24 cellular contexts compared by ENCODE assay signal in the genomic region with DNA sequence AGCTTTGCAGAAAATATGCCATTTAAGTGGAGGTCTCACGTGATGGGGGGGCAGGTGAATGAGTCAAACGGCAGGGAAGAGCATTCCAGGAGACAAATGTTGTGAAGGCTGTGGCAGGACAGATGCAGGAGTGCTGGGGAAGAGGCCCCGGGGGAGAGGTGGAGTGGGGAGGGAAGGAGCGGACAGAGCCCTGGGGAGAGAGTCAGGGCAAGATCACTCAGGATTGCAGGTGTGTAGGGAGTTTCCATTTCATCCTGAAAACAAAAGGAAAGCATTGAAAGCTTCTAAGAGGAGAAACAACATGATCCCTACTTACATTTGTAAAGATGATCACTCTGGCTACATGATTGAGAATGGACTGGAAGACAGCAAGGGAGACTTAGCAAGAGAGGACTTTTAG.
"Had no signal": no experiment of that assay in that cellular context is flagged by ENCODE, and none has a peak within 500 bp of the region (broad histone marks: within the 10 kb centered on the region; RNA-seq: fewer than 3 reads in every experiment).

No MANE protein-coding gene starts in this region.

- H3K4me3 ChIP-seq: body of pancreas, cardiac muscle cell, pancreas, psoas muscle, right atrium auricular region, spleen, thoracic aorta, vagina had no signal

- H3K4me1 ChIP-seq: body of pancreas, pancreas, psoas muscle, spleen had no signal

- ATAC-seq: activated CD8-positive, alpha-beta memory T cell treated with anti-CD3 and anti-CD28 coated beads, Interleukin-2, amount 10 ng/mL, durations not matched to agents 7 days and 5 days; activated CD8-positive, alpha-beta T cell treated with anti-CD3 and anti-CD28 coated beads for 36 hours; body of pancreas; left cardiac atrium; pancreas; psoas muscle had no signal

- H3K36me3 ChIP-seq: cardiac muscle cell, pancreas, right atrium auricular region, spleen, thoracic aorta, vagina had no signal

- H3K27me3 ChIP-seq: body of pancreas, cardiac muscle cell, pancreas, right atrium auricular region, spleen, vagina had no signal

- DNase-seq: activated CD4-positive, alpha-beta T cell treated with anti-CD3 and anti-CD28 coated beads for 4 hours; activated CD4-positive, CD25-positive, alpha-beta regulatory T cell; activated CD8-positive, alpha-beta memory T cell treated with anti-CD3 and anti-CD28 coated beads, Interleukin-2, amount 10 ng/mL, durations not matched to agents 7 days and 5 days; activated CD8-positive, alpha-beta T cell treated with anti-CD3 and anti-CD28 coated beads for 36 hours; activated effector memory CD4-positive, alpha-beta T cell treated with anti-CD3 and anti-CD28 coated beads, Interleukin-2, amount 50 U/mL, for 16 hours; activated T-cell treated with anti-CD3 and anti-CD28 coated beads for 4 hours; anterior cingulate cortex; body of pancreas; cortex of kidney; endodermal cell; left cardiac atrium; nephron progenitor cell; pancreas; psoas muscle; spleen; stimulated activated CD4-positive, alpha-beta T cell treated with anti-CD3 and anti-CD28 coated beads, Interleukin-4, amount 100 ng/mL, for 1 hour; stimulated activated naive CD4-positive, alpha-beta T cell had no signal

- H3K36me3 Mint-ChIP-seq: activated CD8-positive, alpha-beta memory T cell treated with anti-CD3 and anti-CD28 coated beads, Interleukin-2, amount 10 ng/mL, durations not matched to agents 7 days and 5 days; activated naive CD4-positive, alpha-beta T cell treated with anti-CD3 and anti-CD28 coated beads, Interleukin-2, amount 50 U/mL, for 24 hours; memory B cell; type B pancreatic cell had no signal

- H3K4me3 Mint-ChIP-seq: activated CD8-positive, alpha-beta memory T cell treated with anti-CD3 and anti-CD28 coated beads, Interleukin-2, amount 10 ng/mL, durations not matched to agents 7 days and 5 days; activated CD8-positive, alpha-beta T cell treated with anti-CD3 and anti-CD28 coated beads for 36 hours; activated naive CD4-positive, alpha-beta T cell treated with anti-CD3 and anti-CD28 coated beads, Interleukin-2, amount 50 U/mL, for 24 hours; endodermal cell; memory B cell; nephron progenitor cell; type B pancreatic cell had no signal

- H3K9me3 ChIP-seq: body of pancreas, pancreas, psoas muscle, right atrium auricular region, spleen, thoracic aorta, vagina had no signal

- H3K27ac Mint-ChIP-seq: activated CD8-positive, alpha-beta memory T cell treated with anti-CD3 and anti-CD28 coated beads, Interleukin-2, amount 10 ng/mL, durations not matched to agents 7 days and 5 days; activated CD8-positive, alpha-beta T cell treated with anti-CD3 and anti-CD28 coated beads for 36 hours; activated naive CD4-positive, alpha-beta T cell treated with anti-CD3 and anti-CD28 coated beads, Interleukin-2, amount 50 U/mL, for 24 hours; endodermal cell; memory B cell; nephron progenitor cell; type B pancreatic cell had no signal

- H3K27me3 Mint-ChIP-seq: activated CD8-positive, alpha-beta memory T cell treated with anti-CD3 and anti-CD28 coated beads, Interleukin-2, amount 10 ng/mL, durations not matched to agents 7 days and 5 days; activated CD8-positive, alpha-beta T cell treated with anti-CD3 and anti-CD28 coated beads for 36 hours; activated naive CD4-positive, alpha-beta T cell treated with anti-CD3 and anti-CD28 coated beads, Interleukin-2, amount 50 U/mL, for 24 hours had no signal

- H3K4me1 Mint-ChIP-seq: activated CD8-positive, alpha-beta memory T cell treated with anti-CD3 and anti-CD28 coated beads, Interleukin-2, amount 10 ng/mL, durations not matched to agents 7 days and 5 days; activated naive CD4-positive, alpha-beta T cell treated with anti-CD3 and anti-CD28 coated beads, Interleukin-2, amount 50 U/mL, for 24 hours; memory B cell had no signal

- H3K27ac ChIP-seq: body of pancreas, cardiac muscle cell, pancreas, psoas muscle, right atrium auricular region, spleen, thoracic aorta, vagina had no signal

- H3K9me3 Mint-ChIP-seq: activated CD8-positive, alpha-beta T cell treated with anti-CD3 and anti-CD28 coated beads for 36 hours; activated naive CD4-positive, alpha-beta T cell treated with anti-CD3 and anti-CD28 coated beads, Interleukin-2, amount 50 U/mL, for 24 hours; endodermal cell; nephron progenitor cell; type B pancreatic cell had no signal
